Comparison of ENCODE assay signal across 21 cellular contexts in the genomic region with DNA sequence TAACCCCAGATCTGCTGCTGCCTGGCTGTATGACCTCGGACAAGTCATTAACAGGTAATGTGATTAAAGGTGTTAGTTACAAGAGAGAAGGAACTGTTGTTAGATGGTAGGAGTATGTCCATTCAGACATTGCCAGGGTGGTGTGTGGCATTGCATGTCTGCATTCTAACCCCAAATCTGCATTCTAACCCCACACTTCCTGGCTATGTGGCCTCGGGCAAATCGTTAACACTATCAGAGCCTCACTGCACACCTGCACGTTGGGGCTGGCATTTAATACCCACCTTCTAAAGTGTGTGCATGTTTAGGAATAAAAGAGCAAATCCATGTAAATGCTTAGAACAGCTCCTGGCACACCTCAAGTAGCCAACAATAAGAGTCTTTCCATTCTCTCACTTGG. TPM values are rescaled to one million over a fixed set of nuclear protein-coding genes. Genes with fewer than 3 reads are reported as not detected.
A peak's percentile ranks its signal among the peaks of the same experiment; 100 is the strongest.
DNase-seq lines count a peak whose midpoint lies in the region; ATAC-seq and TF ChIP-seq lines count a peak whose summit lies in the region.
"Had no signal": no experiment of that assay in that cellular context is flagged by ENCODE, and none has a peak within 500 bp of the region (broad histone marks: within the 10 kb centered on the region; RNA-seq: fewer than 3 reads in every experiment).

No MANE protein-coding gene starts in this region.

- H3K4me2 ChIP-seq in BLaER1 treated with 17β-estradiol and CSF1 and Interleukin-3, amounts not matched to agents 10 nM and 100 nM, result peak overlapping the region in 10 of 11 experiments; percentile 30 to 80 (median 61); a peak in 18 of 22 replicates

- H3K9me3 Mint-ChIP-seq in natural killer cell, result no peaks in the 10 kb centered on the region

- TF ChIP-seq CTCF in natural killer cell (IDR thresholded peaks at IDR 0.05), result no peak

- peak overlapping the region; percentile 0 to 35 for H3K27ac Mint-ChIP-seq in natural killer cell

- peaks cover 0 to 21% (median 13%) of the 10 kb centered on the region in 11 experiments; a peak in 15 of 22 replicates for H3K9me3 ChIP-seq in BLaER1 treated with 17β-estradiol and CSF1 and Interleukin-3, amounts not matched to agents 10 nM and 100 nM (replicated peaks in 1 of 11)
- H3K9me3 ChIP-seq in KOPT-K1 (ENCODE audit: insufficient read depth, low read length, poor library complexity, severe bottlenecking), result no peaks in the 10 kb centered on the region
- H3K9me3 ChIP-seq: BE2C had no signal

- peaks cover 87 to 92% of the 10 kb centered on the region in 2 donors for H3K4me1 Mint-ChIP-seq in natural killer cell

- H3K4me1 ChIP-seq in BLaER1 treated with 17β-estradiol and CSF1 and Interleukin-3, amounts not matched to agents 10 nM and 100 nM, result peaks cover 66 to 100% (median 98%) of the 10 kb centered on the region in 10 experiments

- H3K27me3 Mint-ChIP-seq in natural killer cell (ENCODE audit: low read depth in 2 of 2), result no peaks in the 10 kb centered on the region

- H3K9ac ChIP-seq in BLaER1 treated with 17β-estradiol and CSF1 and Interleukin-3, amounts not matched to agents 10 nM and 100 nM, result no peak overlapping the region

- peak; percentile 8 for DNase-seq in NCI-H82 (lab: John Stamatoyannopoulos, UW)
- no peak for DNase-seq in NCI-H82 treated with DMSO at 0.1 percent for 48 hours (lab: John Stamatoyannopoulos, UW; ENCODE audit: unreplicated experiment)
- no peak for DNase-seq in natural killer cell
- DNase-seq in NCI-H1105 treated with DMSO at 0.1 percent for 48 hours (lab: John Stamatoyannopoulos, UW), result no peak
- DNase-seq: BE2C, COR-L47, DMS153, H7, IMR-90, NCI-H1417, NCI-H1930, NCI-H446, NCI-H69, OCI-M1, RPMI8226, SIG-M5 had no signal

- peak overlapping the region; percentile 51 for H3K4me3 Mint-ChIP-seq in natural killer cell

- H3K36me3 Mint-ChIP-seq in natural killer cell, result no peaks in the 10 kb centered on the region

- no peaks in the 10 kb centered on the region for H3K27me3 ChIP-seq in BLaER1 treated with 17β-estradiol and CSF1 and Interleukin-3, amounts not matched to agents 10 nM and 100 nM
- H3K27me3 ChIP-seq: BE2C had no signal

- intact Hi-C loops in natural killer cell (cut with micrococcal nuclease), result no loop called here

- 0 out of 22 replicates have a peak overlapping the region, but pooled peaks of 1 of the 11 experiments have one; percentile 32 for H3K27ac ChIP-seq in BLaER1 treated with 17β-estradiol and CSF1 and Interleukin-3, amounts not matched to agents 10 nM and 100 nM
- H3K27ac ChIP-seq in KOPT-K1 (ENCODE audit: low read depth, low read length, poor library complexity, severe bottlenecking), result peak overlapping the region; percentile 99
- H3K27ac ChIP-seq: 22Rv1 had no signal

- H4K20me1 ChIP-seq in BLaER1 treated with 17β-estradiol and CSF1 and Interleukin-3, amounts not matched to agents 10 nM and 100 nM, result peaks cover 74 to 100% (median 98%) of the 10 kb centered on the region in 11 experiments; a peak in 21 of 22 replicates

- peak in 1 of 3 donors; percentile 45 for ATAC-seq in natural killer cell
- ATAC-seq in HG02610 (IDR thresholded peaks at IDR 0.05; ENCODE audit: unreplicated experiment), result no peak
- ATAC-seq in GM19452 (IDR thresholded peaks at IDR 0.05; ENCODE audit: unreplicated experiment), result no peak

- H3K4me3 ChIP-seq in BLaER1 treated with 17β-estradiol and CSF1 and Interleukin-3, amounts not matched to agents 10 nM and 100 nM, result no peak overlapping the region

- peaks cover 15 to 70% (median 39%) of the 10 kb centered on the region in 11 experiments for H3K36me3 ChIP-seq in BLaER1 treated with 17β-estradiol and CSF1 and Interleukin-3, amounts not matched to agents 10 nM and 100 nM
- H3K36me3 ChIP-seq in KOPT-K1 (ENCODE audit: insufficient read depth, low read length), result peaks cover 82% of the 10 kb centered on the region
- H3K36me3 ChIP-seq: BE2C had no signal

RNA-seq across cellular contexts. Expression of a gene that starts 46.4 kb away (rescaled TPM):
- 100 to 1,000 TPM in 1 of 3 donors, 10 to 100 TPM in 2; 85.3 to 118 (median 96.1) TPM for total RNA-seq in natural killer cell
